ENCODE assay signal across 8 cellular contexts in the genomic region with DNA sequence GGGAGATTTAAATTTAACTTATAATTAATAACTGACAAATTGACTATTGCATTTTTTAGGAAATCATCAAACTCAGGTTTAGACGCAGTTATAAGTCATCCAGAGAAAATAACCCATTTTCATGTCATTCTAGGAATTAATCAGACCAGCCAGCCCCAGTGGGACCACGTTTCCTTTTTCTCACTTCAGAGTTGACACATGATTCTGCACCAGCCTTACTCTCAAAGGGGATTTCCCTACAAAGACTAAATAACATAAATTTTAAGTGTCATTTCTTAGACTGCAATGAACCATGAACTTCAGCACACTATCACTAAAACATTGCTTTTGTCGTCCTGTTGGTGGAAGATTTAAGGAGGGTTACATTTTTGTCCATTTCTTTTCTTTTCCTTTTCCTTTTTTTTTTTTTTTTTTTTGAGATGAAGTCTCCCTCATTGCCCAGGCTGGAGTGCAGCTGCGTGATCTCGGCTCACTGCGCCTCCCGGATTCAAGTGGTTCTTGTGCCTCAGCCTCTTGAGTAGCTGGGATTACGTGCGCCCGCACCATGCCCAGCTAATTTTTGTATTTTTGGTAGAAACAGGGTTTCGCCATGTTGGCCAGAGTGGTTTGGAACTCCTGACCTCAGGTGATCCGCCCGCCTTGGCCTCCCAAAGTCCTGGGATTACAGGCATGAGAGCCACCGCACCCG. TPM values are rescaled to one million over a fixed set of nuclear protein-coding genes. Genes with fewer than 3 reads are reported as not detected.
A peak's percentile ranks its signal among the peaks of the same experiment; 100 is the strongest.
DNase-seq lines count a peak whose midpoint lies in the region; ATAC-seq lines count a peak whose summit lies in the region.

No MANE protein-coding gene starts in this region.

- peak; percentile 59 for ATAC-seq in GM18508 (IDR thresholded peaks at IDR 0.05; ENCODE audit: insufficient read depth, unreplicated experiment)
- peak; percentile 51 for ATAC-seq in GM21381 (IDR thresholded peaks at IDR 0.05; ENCODE audit: unreplicated experiment)
- peak; percentile 75 for ATAC-seq in HG03432 (IDR thresholded peaks at IDR 0.05; ENCODE audit: unreplicated experiment)
- ATAC-seq in natural killer cell treated with Interleukin-12 subunit alpha and Interleukin-12 subunit beta and Interleukin-15 and Interleukin-18, amount 100 ng/mL, for 72 hours, result peak; percentile 81 to 86

- H3K9me3 Mint-ChIP-seq in natural killer cell treated with Interleukin-12 subunit alpha and Interleukin-12 subunit beta and Interleukin-15 and Interleukin-18, amount 100 ng/mL, for 72 hours, result peaks cover 11% of the 10 kb centered on the region

- H3K4me1 Mint-ChIP-seq in natural killer cell treated with Interleukin-12 subunit alpha and Interleukin-12 subunit beta and Interleukin-15 and Interleukin-18, amount 100 ng/mL, for 72 hours (ENCODE audit: low read depth in 2 of 2), result peaks cover 32 to 53% of the 10 kb centered on the region in 2 donors

- peak overlapping the region; percentile 40 to 65 for H3K27ac Mint-ChIP-seq in natural killer cell treated with Interleukin-12 subunit alpha and Interleukin-12 subunit beta and Interleukin-15 and Interleukin-18, amount 100 ng/mL, for 72 hours

- DNase-seq in natural killer cell treated with Interleukin-12 subunit alpha and Interleukin-12 subunit beta and Interleukin-15 and Interleukin-18, amount 100 ng/mL, for 72 hours (ENCODE audit: low spot score), result peak; percentile 66
- DNase-seq in RKO (ENCODE audit: low spot score) (no peak), HPDE6-E6E7 (ENCODE audit: extremely low spot score) (no peak), COLO668 (lab: John Stamatoyannopoulos, UW; ENCODE audit: unreplicated experiment) (no peak)
- no peak for DNase-seq in activated effector memory CD4-positive, alpha-beta T cell treated with anti-CD3 and anti-CD28 coated beads, Interleukin-2, amount 50 U/mL, for 16 hours

- H3K27me3 Mint-ChIP-seq in natural killer cell treated with Interleukin-12 subunit alpha and Interleukin-12 subunit beta and Interleukin-15 and Interleukin-18, amount 100 ng/mL, for 72 hours, result peaks cover 27 to 29% of the 10 kb centered on the region in 2 donors

- H3K4me3 Mint-ChIP-seq in natural killer cell treated with Interleukin-12 subunit alpha and Interleukin-12 subunit beta and Interleukin-15 and Interleukin-18, amount 100 ng/mL, for 72 hours, result peak overlapping the region; percentile 70

- peaks cover 13% of the 10 kb centered on the region for H3K36me3 Mint-ChIP-seq in natural killer cell treated with Interleukin-12 subunit alpha and Interleukin-12 subunit beta and Interleukin-15 and Interleukin-18, amount 100 ng/mL, for 72 hours

RNA-seq across cellular contexts. Expression of gene IPCEF1, which starts 3.6 kb away (rescaled TPM):
- 10 to 100 TPM; 29.6 to 45.9 TPM for total RNA-seq in natural killer cell treated with Interleukin-12 subunit alpha and Interleukin-12 subunit beta and Interleukin-15 and Interleukin-18, amount 100 ng/mL, for 72 hours
